Comparison of ENCODE assay signal across 18 cellular contexts in the genomic region with DNA sequence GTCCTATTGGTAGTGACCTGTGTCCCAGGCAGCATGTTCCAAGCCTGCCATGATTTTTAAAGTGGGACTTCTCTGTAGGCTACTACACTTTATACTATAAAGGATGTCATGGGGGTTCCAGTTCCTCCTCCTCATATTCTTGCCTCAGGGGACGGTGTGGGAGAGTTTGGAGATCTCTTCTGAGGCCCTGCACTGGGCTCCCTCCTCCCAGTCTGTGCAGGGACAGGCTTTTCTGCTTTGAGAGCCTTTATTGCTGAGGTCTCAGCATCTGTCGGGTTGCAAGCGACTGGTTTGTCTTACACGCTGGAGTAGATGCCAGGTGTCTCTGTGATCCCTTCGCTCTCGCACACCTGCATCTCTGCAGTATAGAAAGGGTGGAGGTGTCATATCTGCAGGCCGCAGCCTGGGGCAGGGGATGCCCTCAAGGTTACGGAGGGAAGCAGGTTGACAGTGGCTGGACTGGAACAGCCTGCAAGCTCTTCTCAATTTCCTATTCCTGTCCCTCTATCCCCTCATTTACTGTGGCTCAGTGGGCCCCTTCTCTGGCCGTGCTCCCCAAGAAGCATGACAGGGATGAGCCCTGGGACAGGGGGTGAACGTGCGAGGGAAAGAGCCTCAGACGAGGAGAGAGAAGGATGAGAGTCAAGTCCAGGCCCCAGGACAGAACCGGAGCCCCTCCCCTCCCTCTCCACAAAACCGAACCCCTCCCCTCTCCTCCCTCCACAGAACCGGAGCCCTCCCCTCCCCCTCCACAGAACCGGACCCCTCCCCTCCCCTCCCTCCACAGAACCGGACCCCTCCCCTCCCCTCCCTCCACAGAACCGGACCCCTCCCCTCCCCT. TPM values are rescaled to one million over a fixed set of nuclear protein-coding genes. Genes with fewer than 3 reads are reported as not detected.
A peak's percentile ranks its signal among the peaks of the same experiment; 100 is the strongest.
DNase-seq lines count a peak whose midpoint lies in the region; ATAC-seq, FAIRE-seq and TF ChIP-seq lines count a peak whose summit lies in the region.
"Had no signal": no experiment of that assay in that cellular context is flagged by ENCODE, and none has a peak within 500 bp of the region (broad histone marks: within the 10 kb centered on the region; RNA-seq: fewer than 3 reads in every experiment).

No MANE protein-coding gene starts in this region.

- H2AFZ ChIP-seq in DND-41 (ENCODE audit: low read depth, low read length), result no peak overlapping the region
- H2AFZ ChIP-seq in Karpas-422 (ENCODE audit: low read length), result no peak overlapping the region

- no peak for DNase-seq in DND-41
- DNase-seq in NCI-H748 treated with DMSO at 0.1 percent for 48 hours (lab: John Stamatoyannopoulos, UW), result peak; percentile 52
- DNase-seq in kidney, result peak; percentile 22
- no peak for DNase-seq in head of caudate nucleus
- no peak for DNase-seq in putamen (ENCODE audit: low spot score)
- DNase-seq in Karpas-422, result no peak
- DNase-seq: activated CD4-positive, alpha-beta memory T cell treated with anti-CD3 and anti-CD28 coated beads, Interleukin-2, amount 10 ng/mL, durations not matched to agents 7 days and 5 days; activated effector memory CD4-positive, alpha-beta T cell treated with Interleukin-2 at 50 U/mL for 16 hours; NCI-H1436 treated with DMSO at 0.1 percent for 48 hours had no signal

- no peak overlapping the region for H3K4me3 ChIP-seq in DND-41 (ENCODE audit: low read depth in 1 of 2, low read length in 2 of 2)
- no peak overlapping the region for H3K4me3 ChIP-seq in kidney (ENCODE audit: low read length in 2 of 2)
- no peak overlapping the region for H3K4me3 ChIP-seq in Karpas-422 (ENCODE audit: low read length)
- H3K4me3 ChIP-seq: BLaER1, GM12878, heart left ventricle, pancreas, SJSA1 had no signal

- intact Hi-C loops in kidney (cut with DNase I) (no loop called here), head of caudate nucleus (cut with DNase I) (no loop called here)

- H3K9ac ChIP-seq in DND-41 (ENCODE audit: low read depth, low read length) (no peak overlapping the region), kidney (ENCODE audit: low read length in 2 of 2) (no peak overlapping the region), Karpas-422 (ENCODE audit: low read length) (no peak overlapping the region)
- H3K9ac ChIP-seq: BLaER1 had no signal

- H3K27me3 ChIP-seq in DND-41 (ENCODE audit: insufficient read depth, low read length, poor library complexity) (peaks cover 15% of the 10 kb centered on the region), Karpas-422 (ENCODE audit: low read length) (no peaks in the 10 kb centered on the region)
- H3K27me3 ChIP-seq: BLaER1, heart left ventricle had no signal

- H3K4me1 ChIP-seq in DND-41 (ENCODE audit: insufficient read depth, low read length), result no peaks in the 10 kb centered on the region
- H3K4me1 ChIP-seq in kidney (ENCODE audit: control insufficient read depth in 1 of 2, insufficient read depth in 1 of 2, low read depth in 1 of 2, low read length in 2 of 2), result peaks cover 16 to 18% of the 10 kb centered on the region in 2 donors
- no peaks in the 10 kb centered on the region for H3K4me1 ChIP-seq in Karpas-422 (ENCODE audit: low read length)
- H3K4me1 ChIP-seq: pancreas, SJSA1 had no signal

- H4K20me1 ChIP-seq in DND-41 (ENCODE audit: insufficient read depth, low read length), result no peaks in the 10 kb centered on the region
- H4K20me1 ChIP-seq in Karpas-422 (ENCODE audit: insufficient read depth, low read depth, low read length), result no peaks in the 10 kb centered on the region
- H4K20me1 ChIP-seq: BLaER1 had no signal

- no peaks in the 10 kb centered on the region for H3K9me2 ChIP-seq in Karpas-422 (replicated peaks; ENCODE audit: insufficient read depth, low read length)

- no peak overlapping the region for H3K27ac ChIP-seq in DND-41 (ENCODE audit: low read length)
- no peak overlapping the region for H3K27ac ChIP-seq in kidney (ENCODE audit: low read depth in 2 of 2, low read length in 2 of 2)
- no peak overlapping the region for H3K27ac ChIP-seq in Karpas-422 (ENCODE audit: low read length)
- H3K27ac ChIP-seq: BLaER1, heart left ventricle, pancreas, SJSA1 had no signal

- no peaks in the 10 kb centered on the region for H3K9me3 ChIP-seq in DND-41 (ENCODE audit: insufficient read depth, low read length, severe bottlenecking)
- no peaks in the 10 kb centered on the region for H3K9me3 ChIP-seq in kidney (ENCODE audit: control insufficient read depth in 1 of 2, low read length in 2 of 2)
- H3K9me3 ChIP-seq in Karpas-422 (ENCODE audit: low read length), result no peaks in the 10 kb centered on the region
- H3K9me3 ChIP-seq: BLaER1, heart left ventricle, pancreas, SJSA1 had no signal

- no peak for TF ChIP-seq CTCF in DND-41 (IDR thresholded peaks at IDR 0.05; ENCODE audit: borderline replicate concordance, extremely low read depth, low read length, poor library complexity, severe bottlenecking)
- no peak for TF ChIP-seq CTCF in kidney (IDR thresholded peaks at IDR 0.05; ENCODE audit: borderline replicate concordance, extremely low read depth, insufficient read depth)

- no peak for FAIRE-seq in kidney (lab: Jason Lieb, UNC)
- FAIRE-seq: colon, GM12878, pancreas had no signal

- TF ChIP-seq EP300 in Ishikawa (IDR thresholded peaks at IDR 0.05; ENCODE audit: borderline replicate concordance), result no peak

- 0 out of 3 replicates have a peak, but pooled peaks have one; percentile 22 for ATAC-seq in DND-41 (ENCODE audit: insufficient read depth, low read depth)
- ATAC-seq: GM12878, HCT116, heart left ventricle, pancreas had no signal

- H3K79me2 ChIP-seq in DND-41 (ENCODE audit: insufficient read depth, low read length) (no peaks in the 10 kb centered on the region), Karpas-422 (ENCODE audit: low read length) (no peaks in the 10 kb centered on the region)

- no peaks in the 10 kb centered on the region for H3K36me3 ChIP-seq in DND-41 (ENCODE audit: insufficient read depth, low read length)
- H3K36me3 ChIP-seq in kidney (ENCODE audit: control insufficient read depth in 1 of 2, insufficient read depth in 2 of 2, low read length in 2 of 2), result no peaks in the 10 kb centered on the region
- H3K36me3 ChIP-seq in Karpas-422 (ENCODE audit: insufficient read depth, low read length), result no peaks in the 10 kb centered on the region
- H3K36me3 ChIP-seq: BLaER1, pancreas, SJSA1 had no signal

- no peak overlapping the region for H3K4me2 ChIP-seq in DND-41 (ENCODE audit: insufficient read depth, low read length)
- H3K4me2 ChIP-seq in Karpas-422 (ENCODE audit: low read depth, low read length, poor library complexity, severe bottlenecking), result no peak overlapping the region

- no peak for TF ChIP-seq RAD21 in Ishikawa (IDR thresholded peaks at IDR 0.05; ENCODE audit: low read depth)

TF ChIP-seq in Ishikawa, 13 proteins besides CTCF, POLR2A, EP300 and RAD21:
- TF ChIP-seq ZBTB7A (IDR thresholded peaks at IDR 0.05; ENCODE audit: low read depth), result 0 out of 2 replicates have a peak, but pooled peaks have one; percentile 15
- TF ChIP-seq, protein P1, sequence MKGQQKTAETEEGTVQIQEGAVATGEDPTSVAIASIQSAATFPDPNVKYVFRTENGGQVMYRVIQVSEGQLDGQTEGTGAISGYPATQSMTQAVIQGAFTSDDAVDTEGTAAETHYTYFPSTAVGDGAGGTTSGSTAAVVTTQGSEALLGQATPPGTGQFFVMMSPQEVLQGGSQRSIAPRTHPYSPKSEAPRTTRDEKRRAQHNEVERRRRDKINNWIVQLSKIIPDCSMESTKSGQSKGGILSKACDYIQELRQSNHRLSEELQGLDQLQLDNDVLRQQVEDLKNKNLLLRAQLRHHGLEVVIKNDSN (IDR thresholded peaks at IDR 0.05), result no peak

RNA-seq across cellular contexts. Expression of gene SLC6A12, which starts 51.3 kb away (rescaled TPM):
- total RNA-seq in kidney, result 130 TPM
- 45.6 TPM for polyA plus RNA-seq in kidney (ENCODE audit: insufficient read depth, low read depth, low replicate concordance)
- 0.14 TPM in 1 of 2 replicates, not detected in the other for total RNA-seq in Karpas-422 (2014; rRNA removed; shearing (Covaris generic); ENCODE audit: low replicate concordance)
- total RNA-seq: activated CD4-positive, alpha-beta memory T cell treated with anti-CD3 and anti-CD28 coated beads, Interleukin-2, amount 10 ng/mL, durations not matched to agents 7 days and 5 days; epithelial cell of proximal tubule; SJSA1 had no signal

Comparison
In these comparisons a context has a peak if more than half of its experiments do, and no peak if none do; other contexts are left out.
1. DNase-seq: peak in NCI-H748 treated with DMSO at 0.1 percent for 48 hours (single experiment) and kidney (single experiment); none in DND-41 (single experiment), head of caudate nucleus (0 of 42), putamen (single experiment) and Karpas-422 (single experiment).
2. RNA of gene SLC6A12, which starts 51.3 kb away (total RNA-seq): 130 TPM in kidney (single experiment); 0.14 TPM in Karpas-422; every median in the first group is over 100 times any median in the second.